In the genomic region with DNA sequence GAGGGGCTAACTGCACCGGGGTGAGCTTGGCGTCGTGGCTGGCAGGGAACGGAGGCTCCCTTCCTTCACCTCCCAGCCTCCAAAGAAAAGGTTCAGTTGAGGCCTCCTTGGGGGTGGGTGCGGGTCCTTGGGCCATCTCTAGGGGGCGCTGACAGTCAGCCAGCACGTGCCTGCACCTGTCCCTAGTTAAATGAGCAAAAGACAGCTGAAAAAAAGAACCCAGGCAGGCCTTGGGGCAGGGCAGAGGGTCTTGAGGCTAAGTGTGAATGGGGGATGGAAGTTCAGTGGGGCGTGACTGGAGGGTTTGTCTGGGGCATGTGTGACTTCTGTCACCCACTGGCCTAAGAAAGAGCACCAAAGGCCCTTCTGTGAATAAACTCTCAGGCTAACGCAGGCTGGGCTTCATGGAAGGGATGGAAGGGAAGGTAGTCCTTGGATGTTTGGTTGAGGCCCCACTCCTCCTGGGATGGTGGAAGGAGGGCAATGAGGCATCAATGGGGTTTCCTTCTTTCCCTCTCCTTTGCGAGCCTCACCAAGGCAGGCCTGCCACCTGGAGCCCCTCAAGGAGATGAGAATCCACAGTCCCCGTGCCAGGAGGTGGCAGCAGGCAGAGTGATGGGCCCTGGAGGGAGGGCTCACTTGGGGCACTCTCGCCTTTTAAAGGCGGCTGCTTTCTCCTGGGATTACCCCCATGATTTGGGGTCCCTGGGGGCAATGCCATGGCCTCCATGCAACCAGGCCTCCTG, we compare ENCODE assay signal across 1 cellular context.
TF ChIP-seq lines count a peak whose summit lies in the region.

No MANE protein-coding gene starts in this region.

TF ChIP-seq in K562, 482 proteins besides CTCF, POLR2A, EP300 and RAD21 (continued from another document and continues in another):
- TF ChIP-seq, protein P1, sequence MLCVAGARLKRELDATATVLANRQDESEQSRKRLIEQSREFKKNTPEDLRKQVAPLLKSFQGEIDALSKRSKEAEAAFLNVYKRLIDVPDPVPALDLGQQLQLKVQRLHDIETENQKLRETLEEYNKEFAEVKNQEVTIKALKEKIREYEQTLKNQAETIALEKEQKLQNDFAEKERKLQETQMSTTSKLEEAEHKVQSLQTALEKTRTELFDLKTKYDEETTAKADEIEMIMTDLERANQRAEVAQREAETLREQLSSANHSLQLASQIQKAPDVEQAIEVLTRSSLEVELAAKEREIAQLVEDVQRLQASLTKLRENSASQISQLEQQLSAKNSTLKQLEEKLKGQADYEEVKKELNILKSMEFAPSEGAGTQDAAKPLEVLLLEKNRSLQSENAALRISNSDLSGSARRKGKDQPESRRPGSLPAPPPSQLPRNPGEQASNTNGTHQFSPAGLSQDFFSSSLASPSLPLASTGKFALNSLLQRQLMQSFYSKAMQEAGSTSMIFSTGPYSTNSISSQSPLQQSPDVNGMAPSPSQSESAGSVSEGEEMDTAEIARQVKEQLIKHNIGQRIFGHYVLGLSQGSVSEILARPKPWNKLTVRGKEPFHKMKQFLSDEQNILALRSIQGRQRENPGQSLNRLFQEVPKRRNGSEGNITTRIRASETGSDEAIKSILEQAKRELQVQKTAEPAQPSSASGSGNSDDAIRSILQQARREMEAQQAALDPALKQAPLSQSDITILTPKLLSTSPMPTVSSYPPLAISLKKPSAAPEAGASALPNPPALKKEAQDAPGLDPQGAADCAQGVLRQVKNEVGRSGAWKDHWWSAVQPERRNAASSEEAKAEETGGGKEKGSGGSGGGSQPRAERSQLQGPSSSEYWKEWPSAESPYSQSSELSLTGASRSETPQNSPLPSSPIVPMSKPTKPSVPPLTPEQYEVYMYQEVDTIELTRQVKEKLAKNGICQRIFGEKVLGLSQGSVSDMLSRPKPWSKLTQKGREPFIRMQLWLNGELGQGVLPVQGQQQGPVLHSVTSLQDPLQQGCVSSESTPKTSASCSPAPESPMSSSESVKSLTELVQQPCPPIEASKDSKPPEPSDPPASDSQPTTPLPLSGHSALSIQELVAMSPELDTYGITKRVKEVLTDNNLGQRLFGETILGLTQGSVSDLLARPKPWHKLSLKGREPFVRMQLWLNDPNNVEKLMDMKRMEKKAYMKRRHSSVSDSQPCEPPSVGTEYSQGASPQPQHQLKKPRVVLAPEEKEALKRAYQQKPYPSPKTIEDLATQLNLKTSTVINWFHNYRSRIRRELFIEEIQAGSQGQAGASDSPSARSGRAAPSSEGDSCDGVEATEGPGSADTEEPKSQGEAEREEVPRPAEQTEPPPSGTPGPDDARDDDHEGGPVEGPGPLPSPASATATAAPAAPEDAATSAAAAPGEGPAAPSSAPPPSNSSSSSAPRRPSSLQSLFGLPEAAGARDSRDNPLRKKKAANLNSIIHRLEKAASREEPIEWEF (CRISPR knock-in tag; IDR thresholded peaks at IDR 0.05) = no peak
- TF ChIP-seq, protein P2, sequence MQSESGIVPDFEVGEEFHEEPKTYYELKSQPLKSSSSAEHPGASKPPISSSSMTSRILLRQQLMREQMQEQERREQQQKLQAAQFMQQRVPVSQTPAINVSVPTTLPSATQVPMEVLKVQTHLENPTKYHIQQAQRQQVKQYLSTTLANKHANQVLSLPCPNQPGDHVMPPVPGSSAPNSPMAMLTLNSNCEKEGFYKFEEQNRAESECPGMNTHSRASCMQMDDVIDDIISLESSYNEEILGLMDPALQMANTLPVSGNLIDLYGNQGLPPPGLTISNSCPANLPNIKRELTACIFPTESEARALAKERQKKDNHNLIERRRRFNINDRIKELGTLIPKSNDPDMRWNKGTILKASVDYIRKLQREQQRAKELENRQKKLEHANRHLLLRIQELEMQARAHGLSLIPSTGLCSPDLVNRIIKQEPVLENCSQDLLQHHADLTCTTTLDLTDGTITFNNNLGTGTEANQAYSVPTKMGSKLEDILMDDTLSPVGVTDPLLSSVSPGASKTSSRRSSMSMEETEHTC (IDR thresholded peaks at IDR 0.05) = 0 out of 2 replicates have a peak, but pooled peaks have one; percentile 64
- no peak for TF ChIP-seq ZNF584 (CRISPR knock-in tag; IDR thresholded peaks at IDR 0.05; ENCODE audit: low read depth)
- TF ChIP-seq, protein P3, sequence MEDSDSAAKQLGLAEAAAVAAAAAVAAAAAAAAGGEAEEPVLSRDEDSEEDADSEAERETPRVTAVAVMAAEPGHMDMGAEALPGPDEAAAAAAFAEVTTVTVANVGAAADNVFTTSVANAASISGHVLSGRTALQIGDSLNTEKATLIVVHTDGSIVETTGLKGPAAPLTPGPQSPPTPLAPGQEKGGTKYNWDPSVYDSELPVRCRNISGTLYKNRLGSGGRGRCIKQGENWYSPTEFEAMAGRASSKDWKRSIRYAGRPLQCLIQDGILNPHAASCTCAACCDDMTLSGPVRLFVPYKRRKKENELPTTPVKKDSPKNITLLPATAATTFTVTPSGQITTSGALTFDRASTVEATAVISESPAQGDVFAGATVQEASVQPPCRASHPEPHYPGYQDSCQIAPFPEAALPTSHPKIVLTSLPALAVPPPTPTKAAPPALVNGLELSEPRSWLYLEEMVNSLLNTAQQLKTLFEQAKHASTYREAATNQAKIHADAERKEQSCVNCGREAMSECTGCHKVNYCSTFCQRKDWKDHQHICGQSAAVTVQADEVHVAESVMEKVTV (CRISPR knock-in tag; IDR thresholded peaks at IDR 0.05) = peak; percentile 35; the same call in 1 of the 2 replicates
- TF ChIP-seq MECOM (CRISPR knock-in tag; IDR thresholded peaks at IDR 0.05) = no peak
- TF ChIP-seq, protein P4, sequence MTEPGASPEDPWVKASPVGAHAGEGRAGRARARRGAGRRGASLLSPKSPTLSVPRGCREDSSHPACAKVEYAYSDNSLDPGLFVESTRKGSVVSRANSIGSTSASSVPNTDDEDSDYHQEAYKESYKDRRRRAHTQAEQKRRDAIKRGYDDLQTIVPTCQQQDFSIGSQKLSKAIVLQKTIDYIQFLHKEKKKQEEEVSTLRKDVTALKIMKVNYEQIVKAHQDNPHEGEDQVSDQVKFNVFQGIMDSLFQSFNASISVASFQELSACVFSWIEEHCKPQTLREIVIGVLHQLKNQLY (CRISPR knock-in tag; conservative IDR thresholded peaks at IDR 0.05) = no peak
- no peak for TF ChIP-seq ZNF561 (CRISPR knock-in tag; conservative IDR thresholded peaks at IDR 0.05)
- no peak for TF ChIP-seq EZH2 (IDR thresholded peaks at IDR 0.05; ENCODE audit: borderline replicate concordance, low read depth, low read length)
- TF ChIP-seq TBL1XR1 (IDR thresholded peaks at IDR 0.05; ENCODE audit: low read length in 2 of 2) = no peak
- no peak for TF ChIP-seq CBX8 (IDR thresholded peaks at IDR 0.05; ENCODE audit: borderline replicate concordance, extremely low read depth, low read depth, low read length, poor library complexity, severe bottlenecking)
- TF ChIP-seq, protein P5, sequence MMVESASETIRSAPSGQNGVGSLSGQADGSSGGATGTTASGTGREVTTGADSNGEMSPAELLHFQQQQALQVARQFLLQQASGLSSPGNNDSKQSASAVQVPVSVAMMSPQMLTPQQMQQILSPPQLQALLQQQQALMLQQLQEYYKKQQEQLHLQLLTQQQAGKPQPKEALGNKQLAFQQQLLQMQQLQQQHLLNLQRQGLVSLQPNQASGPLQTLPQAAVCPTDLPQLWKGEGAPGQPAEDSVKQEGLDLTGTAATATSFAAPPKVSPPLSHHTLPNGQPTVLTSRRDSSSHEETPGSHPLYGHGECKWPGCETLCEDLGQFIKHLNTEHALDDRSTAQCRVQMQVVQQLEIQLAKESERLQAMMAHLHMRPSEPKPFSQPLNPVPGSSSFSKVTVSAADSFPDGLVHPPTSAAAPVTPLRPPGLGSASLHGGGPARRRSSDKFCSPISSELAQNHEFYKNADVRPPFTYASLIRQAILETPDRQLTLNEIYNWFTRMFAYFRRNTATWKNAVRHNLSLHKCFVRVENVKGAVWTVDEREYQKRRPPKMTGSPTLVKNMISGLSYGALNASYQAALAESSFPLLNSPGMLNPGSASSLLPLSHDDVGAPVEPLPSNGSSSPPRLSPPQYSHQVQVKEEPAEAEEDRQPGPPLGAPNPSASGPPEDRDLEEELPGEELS (CRISPR knock-in tag; IDR thresholded peaks at IDR 0.05; ENCODE audit: borderline replicate concordance) = no peak
- no peak for TF ChIP-seq TCF7L2 (IDR thresholded peaks at IDR 0.05; ENCODE audit: low read depth, low read length)
- no peak for TF ChIP-seq TCFL5 (CRISPR knock-in tag; conservative IDR thresholded peaks at IDR 0.05)
- TF ChIP-seq TFAM (CRISPR knock-in tag; conservative IDR thresholded peaks at IDR 0.05) = no peak
- TF ChIP-seq, protein P6, sequence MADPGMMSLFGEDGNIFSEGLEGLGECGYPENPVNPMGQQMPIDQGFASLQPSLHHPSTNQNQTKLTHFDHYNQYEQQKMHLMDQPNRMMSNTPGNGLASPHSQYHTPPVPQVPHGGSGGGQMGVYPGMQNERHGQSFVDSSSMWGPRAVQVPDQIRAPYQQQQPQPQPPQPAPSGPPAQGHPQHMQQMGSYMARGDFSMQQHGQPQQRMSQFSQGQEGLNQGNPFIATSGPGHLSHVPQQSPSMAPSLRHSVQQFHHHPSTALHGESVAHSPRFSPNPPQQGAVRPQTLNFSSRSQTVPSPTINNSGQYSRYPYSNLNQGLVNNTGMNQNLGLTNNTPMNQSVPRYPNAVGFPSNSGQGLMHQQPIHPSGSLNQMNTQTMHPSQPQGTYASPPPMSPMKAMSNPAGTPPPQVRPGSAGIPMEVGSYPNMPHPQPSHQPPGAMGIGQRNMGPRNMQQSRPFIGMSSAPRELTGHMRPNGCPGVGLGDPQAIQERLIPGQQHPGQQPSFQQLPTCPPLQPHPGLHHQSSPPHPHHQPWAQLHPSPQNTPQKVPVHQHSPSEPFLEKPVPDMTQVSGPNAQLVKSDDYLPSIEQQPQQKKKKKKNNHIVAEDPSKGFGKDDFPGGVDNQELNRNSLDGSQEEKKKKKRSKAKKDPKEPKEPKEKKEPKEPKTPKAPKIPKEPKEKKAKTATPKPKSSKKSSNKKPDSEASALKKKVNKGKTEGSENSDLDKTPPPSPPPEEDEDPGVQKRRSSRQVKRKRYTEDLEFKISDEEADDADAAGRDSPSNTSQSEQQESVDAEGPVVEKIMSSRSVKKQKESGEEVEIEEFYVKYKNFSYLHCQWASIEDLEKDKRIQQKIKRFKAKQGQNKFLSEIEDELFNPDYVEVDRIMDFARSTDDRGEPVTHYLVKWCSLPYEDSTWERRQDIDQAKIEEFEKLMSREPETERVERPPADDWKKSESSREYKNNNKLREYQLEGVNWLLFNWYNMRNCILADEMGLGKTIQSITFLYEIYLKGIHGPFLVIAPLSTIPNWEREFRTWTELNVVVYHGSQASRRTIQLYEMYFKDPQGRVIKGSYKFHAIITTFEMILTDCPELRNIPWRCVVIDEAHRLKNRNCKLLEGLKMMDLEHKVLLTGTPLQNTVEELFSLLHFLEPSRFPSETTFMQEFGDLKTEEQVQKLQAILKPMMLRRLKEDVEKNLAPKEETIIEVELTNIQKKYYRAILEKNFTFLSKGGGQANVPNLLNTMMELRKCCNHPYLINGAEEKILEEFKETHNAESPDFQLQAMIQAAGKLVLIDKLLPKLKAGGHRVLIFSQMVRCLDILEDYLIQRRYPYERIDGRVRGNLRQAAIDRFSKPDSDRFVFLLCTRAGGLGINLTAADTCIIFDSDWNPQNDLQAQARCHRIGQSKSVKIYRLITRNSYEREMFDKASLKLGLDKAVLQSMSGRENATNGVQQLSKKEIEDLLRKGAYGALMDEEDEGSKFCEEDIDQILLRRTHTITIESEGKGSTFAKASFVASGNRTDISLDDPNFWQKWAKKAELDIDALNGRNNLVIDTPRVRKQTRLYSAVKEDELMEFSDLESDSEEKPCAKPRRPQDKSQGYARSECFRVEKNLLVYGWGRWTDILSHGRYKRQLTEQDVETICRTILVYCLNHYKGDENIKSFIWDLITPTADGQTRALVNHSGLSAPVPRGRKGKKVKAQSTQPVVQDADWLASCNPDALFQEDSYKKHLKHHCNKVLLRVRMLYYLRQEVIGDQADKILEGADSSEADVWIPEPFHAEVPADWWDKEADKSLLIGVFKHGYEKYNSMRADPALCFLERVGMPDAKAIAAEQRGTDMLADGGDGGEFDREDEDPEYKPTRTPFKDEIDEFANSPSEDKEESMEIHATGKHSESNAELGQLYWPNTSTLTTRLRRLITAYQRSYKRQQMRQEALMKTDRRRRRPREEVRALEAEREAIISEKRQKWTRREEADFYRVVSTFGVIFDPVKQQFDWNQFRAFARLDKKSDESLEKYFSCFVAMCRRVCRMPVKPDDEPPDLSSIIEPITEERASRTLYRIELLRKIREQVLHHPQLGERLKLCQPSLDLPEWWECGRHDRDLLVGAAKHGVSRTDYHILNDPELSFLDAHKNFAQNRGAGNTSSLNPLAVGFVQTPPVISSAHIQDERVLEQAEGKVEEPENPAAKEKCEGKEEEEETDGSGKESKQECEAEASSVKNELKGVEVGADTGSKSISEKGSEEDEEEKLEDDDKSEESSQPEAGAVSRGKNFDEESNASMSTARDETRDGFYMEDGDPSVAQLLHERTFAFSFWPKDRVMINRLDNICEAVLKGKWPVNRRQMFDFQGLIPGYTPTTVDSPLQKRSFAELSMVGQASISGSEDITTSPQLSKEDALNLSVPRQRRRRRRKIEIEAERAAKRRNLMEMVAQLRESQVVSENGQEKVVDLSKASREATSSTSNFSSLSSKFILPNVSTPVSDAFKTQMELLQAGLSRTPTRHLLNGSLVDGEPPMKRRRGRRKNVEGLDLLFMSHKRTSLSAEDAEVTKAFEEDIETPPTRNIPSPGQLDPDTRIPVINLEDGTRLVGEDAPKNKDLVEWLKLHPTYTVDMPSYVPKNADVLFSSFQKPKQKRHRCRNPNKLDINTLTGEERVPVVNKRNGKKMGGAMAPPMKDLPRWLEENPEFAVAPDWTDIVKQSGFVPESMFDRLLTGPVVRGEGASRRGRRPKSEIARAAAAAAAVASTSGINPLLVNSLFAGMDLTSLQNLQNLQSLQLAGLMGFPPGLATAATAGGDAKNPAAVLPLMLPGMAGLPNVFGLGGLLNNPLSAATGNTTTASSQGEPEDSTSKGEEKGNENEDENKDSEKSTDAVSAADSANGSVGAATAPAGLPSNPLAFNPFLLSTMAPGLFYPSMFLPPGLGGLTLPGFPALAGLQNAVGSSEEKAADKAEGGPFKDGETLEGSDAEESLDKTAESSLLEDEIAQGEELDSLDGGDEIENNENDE (IDR thresholded peaks at IDR 0.05; ENCODE audit: low read depth, low read length) = no peak
- no peak for TF ChIP-seq BMI1 (IDR thresholded peaks at IDR 0.05; ENCODE audit: low read length)
- TF ChIP-seq ARID1B (IDR thresholded peaks at IDR 0.05) = peak; percentile 29; the same call in 1 of the 2 replicates
- no peak for TF ChIP-seq ZNF57 (CRISPR knock-in tag; IDR thresholded peaks at IDR 0.05)
- no peak for TF ChIP-seq STAG1 (CRISPR knock-in tag; IDR thresholded peaks at IDR 0.05; ENCODE audit: borderline replicate concordance)
- no peak for TF ChIP-seq NCOA6 (IDR thresholded peaks at IDR 0.05)
- TF ChIP-seq, protein P7, sequence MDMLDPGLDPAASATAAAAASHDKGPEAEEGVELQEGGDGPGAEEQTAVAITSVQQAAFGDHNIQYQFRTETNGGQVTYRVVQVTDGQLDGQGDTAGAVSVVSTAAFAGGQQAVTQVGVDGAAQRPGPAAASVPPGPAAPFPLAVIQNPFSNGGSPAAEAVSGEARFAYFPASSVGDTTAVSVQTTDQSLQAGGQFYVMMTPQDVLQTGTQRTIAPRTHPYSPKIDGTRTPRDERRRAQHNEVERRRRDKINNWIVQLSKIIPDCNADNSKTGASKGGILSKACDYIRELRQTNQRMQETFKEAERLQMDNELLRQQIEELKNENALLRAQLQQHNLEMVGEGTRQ (CRISPR knock-in tag; IDR thresholded peaks at IDR 0.05) = peak; percentile 53
- TF ChIP-seq CBX1 (IDR thresholded peaks at IDR 0.05; ENCODE audit: low read depth) = no peak
- TF ChIP-seq, protein P8, sequence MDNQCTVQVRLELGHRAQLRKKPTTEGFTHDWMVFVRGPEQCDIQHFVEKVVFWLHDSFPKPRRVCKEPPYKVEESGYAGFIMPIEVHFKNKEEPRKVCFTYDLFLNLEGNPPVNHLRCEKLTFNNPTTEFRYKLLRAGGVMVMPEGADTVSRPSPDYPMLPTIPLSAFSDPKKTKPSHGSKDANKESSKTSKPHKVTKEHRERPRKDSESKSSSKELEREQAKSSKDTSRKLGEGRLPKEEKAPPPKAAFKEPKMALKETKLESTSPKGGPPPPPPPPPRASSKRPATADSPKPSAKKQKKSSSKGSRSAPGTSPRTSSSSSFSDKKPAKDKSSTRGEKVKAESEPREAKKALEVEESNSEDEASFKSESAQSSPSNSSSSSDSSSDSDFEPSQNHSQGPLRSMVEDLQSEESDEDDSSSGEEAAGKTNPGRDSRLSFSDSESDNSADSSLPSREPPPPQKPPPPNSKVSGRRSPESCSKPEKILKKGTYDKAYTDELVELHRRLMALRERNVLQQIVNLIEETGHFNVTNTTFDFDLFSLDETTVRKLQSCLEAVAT (IDR thresholded peaks at IDR 0.05) = no peak
